Comparison of ENCODE assay signal across 19 cellular contexts in the genomic region with DNA sequence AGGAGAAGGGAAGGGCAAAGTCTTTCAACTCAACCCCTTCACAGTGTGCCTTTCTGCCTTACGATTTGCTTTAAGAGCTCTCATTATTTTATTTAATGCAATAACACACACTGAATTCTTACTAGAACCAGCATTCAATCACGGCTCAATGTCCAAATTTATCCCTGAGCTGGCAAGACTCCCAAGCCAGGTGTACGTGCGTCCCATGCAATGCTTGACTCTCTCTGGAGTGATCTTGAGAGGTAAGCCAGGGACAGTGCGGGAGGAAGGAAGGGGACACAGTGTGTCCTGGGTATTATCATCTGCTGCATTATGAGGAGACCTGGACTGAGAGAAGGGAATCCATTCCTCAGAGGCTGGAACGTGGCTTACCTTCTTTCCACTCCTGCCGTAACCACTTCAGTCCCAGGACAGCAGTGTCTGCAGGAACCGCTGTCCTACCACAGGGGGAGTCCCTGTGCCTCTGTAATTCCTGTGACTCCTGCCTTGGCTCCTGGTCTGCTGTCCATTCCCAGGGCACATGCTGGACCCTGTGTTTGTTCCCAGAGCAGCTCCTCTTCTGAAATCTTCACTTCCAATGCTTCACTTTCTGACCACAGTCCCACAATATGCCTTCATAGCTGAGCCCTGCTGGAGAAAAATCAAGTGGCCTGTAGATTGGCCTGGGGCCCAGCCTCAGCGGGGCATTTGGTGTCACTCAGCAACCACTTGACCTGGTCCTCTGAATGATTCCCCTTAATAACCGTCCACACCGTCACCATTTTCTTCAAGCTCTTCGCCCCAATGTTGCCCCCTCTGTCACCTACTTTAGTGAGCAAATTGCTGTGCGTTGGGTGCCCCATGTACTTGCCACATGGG. TPM values are rescaled to one million over a fixed set of nuclear protein-coding genes. Genes with fewer than 3 reads are reported as not detected.
DNase-seq lines count a peak whose midpoint lies in the region; ATAC-seq, FAIRE-seq and TF ChIP-seq lines count a peak whose summit lies in the region.
"Had no signal": no experiment of that assay in that cellular context is flagged by ENCODE, and none has a peak within 500 bp of the region (broad histone marks: within the 10 kb centered on the region; RNA-seq: fewer than 3 reads in every experiment).

No MANE protein-coding gene starts in this region.

- H3K27me3 ChIP-seq in lower lobe of right lung (ENCODE audit: low read depth), result peaks cover 10% of the 10 kb centered on the region
- H3K27me3 ChIP-seq: tibial nerve had no signal

- peak; percentile 28 to 47 for ATAC-seq in lower lobe of right lung
- ATAC-seq in GM19351 (IDR thresholded peaks at IDR 0.05; ENCODE audit: unreplicated experiment), result no peak
- no peak for ATAC-seq in GM19035 (IDR thresholded peaks at IDR 0.05; ENCODE audit: unreplicated experiment)
- no peak for ATAC-seq in GM19328 (IDR thresholded peaks at IDR 0.05; ENCODE audit: unreplicated experiment)
- ATAC-seq: activated CD8-positive, alpha-beta memory T cell treated with anti-CD3 and anti-CD28 coated beads, Interleukin-2, amount 10 ng/mL, durations not matched to agents 7 days and 5 days; naive thymus-derived CD4-positive, alpha-beta T cell had no signal

- intact Hi-C loops in lower lobe of right lung (cut with DNase I), result no loop called here

- FAIRE-seq in D721Med (lab: Jason Lieb, UNC), result no peak
- FAIRE-seq: endometrium had no signal

- H3K4me3 ChIP-seq in choroid plexus epithelial cell (ENCODE audit: low read depth, low read length) (no peak overlapping the region), lower lobe of right lung (no peak overlapping the region)
- H3K4me3 ChIP-seq: tibial nerve had no signal

- peak; percentile 2 for TF ChIP-seq CTCF in D721Med (IDR thresholded peaks at IDR 0.05; ENCODE audit: insufficient read depth, missing control alignments)
- TF ChIP-seq CTCF in choroid plexus epithelial cell (conservative IDR thresholded peaks at IDR 0.05; ENCODE audit: low read depth, low read length), result peak; percentile 2
- TF ChIP-seq CTCF in lower lobe of right lung (IDR thresholded peaks at IDR 0.05), result no peak

- DNase-seq in D721Med (ENCODE audit: insufficient read length, low spot score) (no peak), NCI-H1092 (lab: John Stamatoyannopoulos, UW) (peak; percentile 68), choroid plexus epithelial cell (ENCODE audit: low read depth) (no peak), lower lobe of right lung (no peak)
- no peak for DNase-seq in activated T-cell treated with anti-CD3 and anti-CD28 coated beads, Interleukin-2, amount 50 U/mL, for 1 hour
- DNase-seq: activated CD8-positive, alpha-beta memory T cell treated with anti-CD3 and anti-CD28 coated beads, Interleukin-2, amount 10 ng/mL, durations not matched to agents 7 days and 5 days; activated naive CD4-positive, alpha-beta T cell treated with anti-CD3 and anti-CD28 coated beads, Interleukin-2, amount 10 ng/mL, durations not matched to agents 7 days and 5 days; DND-41; foreskin melanocyte; kidney glomerular epithelial cell; naive thymus-derived CD4-positive, alpha-beta T cell; NCI-H1436 treated with DMSO at 0.1 percent for 48 hours; stimulated activated CD4-positive, alpha-beta T cell treated with anti-CD3 and anti-CD28 coated beads, Interleukin-1b, Interleukin-23, amount 100 ng/mL, for 48 hours; stimulated activated CD8-positive, alpha-beta memory T cell treated with anti-CD3 and anti-CD28 coated beads, Interleukin-4, amount 100 ng/mL, for 48 hours had no signal

- no peak overlapping the region for H3K27ac ChIP-seq in lower lobe of right lung
- H3K27ac ChIP-seq: tibial nerve had no signal

- H3K36me3 ChIP-seq in lower lobe of right lung, result no peaks in the 10 kb centered on the region
- H3K36me3 ChIP-seq: tibial nerve had no signal

- H3K4me1 ChIP-seq in lower lobe of right lung, result no peaks in the 10 kb centered on the region

- no peaks in the 10 kb centered on the region for H3K9me3 ChIP-seq in lower lobe of right lung

RNA-seq across cellular contexts. Expression of gene STUM, which starts 28.6 kb away (rescaled TPM):
- total RNA-seq in lower lobe of right lung, result 0.83 TPM
- total RNA-seq: activated CD8-positive, alpha-beta memory T cell treated with anti-CD3 and anti-CD28 coated beads, Interleukin-2, amount 10 ng/mL, durations not matched to agents 7 days and 5 days; naive thymus-derived CD4-positive, alpha-beta T cell had no signal

Comparison
In these comparisons a context has a peak if more than half of its experiments do, and no peak if none do; other contexts are left out.
1. ATAC-seq: peak in lower lobe of right lung (2 of 2); none in GM19351 (single experiment), GM19035 (single experiment) and GM19328 (single experiment).